In genomic region chr3:53604232-53604631, GRCh38 we compare ENCODE assay signal across 23 cellular contexts.
"Had no signal": no experiment of that assay in that cellular context is flagged by ENCODE, and none has a peak within 500 bp of the region (broad histone marks: within the 10 kb centered on the region; RNA-seq: fewer than 3 reads in every experiment).

No MANE protein-coding gene starts in this region.

- ATAC-seq: esophagus mucosa; left colon; left ventricle myocardium superior; right lobe of liver; stimulated activated effector memory CD8-positive, alpha-beta T cell treated with anti-CD3 and anti-CD28 coated beads, Interleukin-12 subunit alpha, Interleukin-12 subunit beta, amount 100 ng/mL, for 72 hours; upper lobe of right lung had no signal

- H3K79me2 ChIP-seq: hepatocyte, parathyroid adenoma had no signal

- DNase-seq: dermis blood vessel endothelial cell; foreskin fibroblast; left colon; left ventricle myocardium superior; mesenchymal stem cell; midbrain; occipital lobe; right lobe of liver; stimulated activated CD4-positive, alpha-beta T cell treated with anti-CD3 and anti-CD28 coated beads, Interleukin-4, amount 100 ng/mL, for 1 hour; stimulated activated CD8-positive, alpha-beta memory T cell treated with anti-CD3 and anti-CD28 coated beads, Interleukin-4, amount 100 ng/mL, for 48 hours; testis; upper lobe of right lung had no signal

- H3K4me1 Mint-ChIP-seq: nephron; stimulated activated effector memory CD8-positive, alpha-beta T cell treated with anti-CD3 and anti-CD28 coated beads, Interleukin-12 subunit alpha, Interleukin-12 subunit beta, amount 100 ng/mL, for 72 hours had no signal

- H3K4me2 ChIP-seq: hepatocyte had no signal

- H2AFZ ChIP-seq: hepatocyte, parathyroid adenoma had no signal

- FAIRE-seq: endothelial cell of umbilical vein had no signal

- H3K27me3 ChIP-seq: hepatocyte, right lobe of liver, testis, tibial nerve, upper lobe of right lung, vagina had no signal

- H3K36me3 ChIP-seq: prostate gland, right lobe of liver, upper lobe of right lung, vagina had no signal

- H3K9ac ChIP-seq: parathyroid adenoma had no signal

- H3K4me1 ChIP-seq: prostate gland, right lobe of liver, testis, tibial nerve, upper lobe of right lung, vagina had no signal

- H3K27ac Mint-ChIP-seq: nephron; stimulated activated effector memory CD8-positive, alpha-beta T cell treated with anti-CD3 and anti-CD28 coated beads, Interleukin-12 subunit alpha, Interleukin-12 subunit beta, amount 100 ng/mL, for 72 hours; stimulated activated naive CD8-positive, alpha-beta T cell treated with anti-CD3 and anti-CD28 coated beads, Interleukin-15, Interleukin-2, amounts not matched to agents 100 ng/mL and 50 ng/mL, for 24 hours had no signal

- H3K4me3 Mint-ChIP-seq: nephron; stimulated activated effector memory CD8-positive, alpha-beta T cell treated with anti-CD3 and anti-CD28 coated beads, Interleukin-12 subunit alpha, Interleukin-12 subunit beta, amount 100 ng/mL, for 72 hours; stimulated activated naive CD8-positive, alpha-beta T cell treated with anti-CD3 and anti-CD28 coated beads, Interleukin-15, Interleukin-2, amounts not matched to agents 100 ng/mL and 50 ng/mL, for 24 hours had no signal

- H3K27ac ChIP-seq: hepatocyte, parathyroid adenoma, prostate gland, right lobe of liver, testis, tibial nerve, upper lobe of right lung, vagina had no signal

- H3K9me3 Mint-ChIP-seq: stimulated activated effector memory CD8-positive, alpha-beta T cell treated with anti-CD3 and anti-CD28 coated beads, Interleukin-12 subunit alpha, Interleukin-12 subunit beta, amount 100 ng/mL, for 72 hours had no signal

- H3K9me3 ChIP-seq: prostate gland, right lobe of liver, testis, upper lobe of right lung, vagina had no signal

- H3K36me3 Mint-ChIP-seq: stimulated activated effector memory CD8-positive, alpha-beta T cell treated with anti-CD3 and anti-CD28 coated beads, Interleukin-12 subunit alpha, Interleukin-12 subunit beta, amount 100 ng/mL, for 72 hours had no signal

- H3K4me3 ChIP-seq: hepatocyte, lung, prostate gland, right lobe of liver, testis, tibial nerve, upper lobe of right lung, vagina had no signal
